15 cellular contexts compared by ENCODE assay signal in genomic region chr12:1422604-1423315, GRCh38.
DNase-seq lines count a peak whose midpoint lies in the region; ATAC-seq and TF ChIP-seq lines count a peak whose summit lies in the region.
"Had no signal": no experiment of that assay in that cellular context is flagged by ENCODE, and none has a peak within 500 bp of the region (broad histone marks: within the 10 kb centered on the region; RNA-seq: fewer than 3 reads in every experiment).

No MANE protein-coding gene starts in this region.

- H3K27ac ChIP-seq in foreskin keratinocyte, result no peak overlapping the region
- H3K27ac ChIP-seq: ascending aorta, BLaER1, WERI-Rb-1 had no signal

- ATAC-seq in GM18520 (IDR thresholded peaks at IDR 0.05; ENCODE audit: unreplicated experiment) (peak; percentile 83), HG02885 (IDR thresholded peaks at IDR 0.05; ENCODE audit: poor library complexity, unreplicated experiment) (peak; percentile 60), HG02981 (IDR thresholded peaks at IDR 0.05; ENCODE audit: unreplicated experiment) (no peak), SK-N-SH treated with all-trans-retinoic acid at 6 μM for 48 hours (no peak), foreskin keratinocyte (no peak)

- H3K4me1 ChIP-seq in foreskin keratinocyte, result no peaks in the 10 kb centered on the region
- H3K4me1 ChIP-seq: ascending aorta, BLaER1 had no signal

- no peak for TF ChIP-seq CTCF in foreskin keratinocyte (conservative IDR thresholded peaks at IDR 0.05)

- DNase-seq in Caki2 (ENCODE audit: low read depth), result peak; percentile 8
- peak; percentile 29 for DNase-seq in central memory CD4-positive, alpha-beta T cell
- no peak for DNase-seq in NOMO-1 treated with dmso at 0.1 percent for 144 hours (lab: John Stamatoyannopoulos, UW; ENCODE audit: unreplicated experiment)
- no peak for DNase-seq in foreskin keratinocyte
- DNase-seq: activated T-cell treated with anti-CD3 and anti-CD28 coated beads, Interleukin-2, amount 50 U/mL, for 24 hours; mesenchymal stem cell; MG63; occipital lobe; WERI-Rb-1 had no signal

- no peaks in the 10 kb centered on the region for H3K27me3 ChIP-seq in foreskin keratinocyte
- H3K27me3 ChIP-seq: ascending aorta, BLaER1, MG63 had no signal

- in situ Hi-C loops in Caki2 (cut with HindIII; ENCODE audit: low pct_unique_long_range_greater_than_20kb, low sequenced_read_pairs), result no loop called here

TF ChIP-seq in SK-N-SH treated with all-trans-retinoic acid at 6 μM for 48 hours, 23 proteins besides CTCF, POLR2A, EP300 and RAD21:
- no peak for TF ChIP-seq CREB5 (CRISPR knock-in tag; IDR thresholded peaks at IDR 0.05; ENCODE audit: low read depth)
- no peak for TF ChIP-seq ZNF70 (CRISPR knock-in tag; IDR thresholded peaks at IDR 0.05)
- TF ChIP-seq ZNF8 (CRISPR knock-in tag; IDR thresholded peaks at IDR 0.05), result no peak
- TF ChIP-seq CSRNP3 (CRISPR knock-in tag; IDR thresholded peaks at IDR 0.05), result no peak
- no peak for TF ChIP-seq RARB (CRISPR knock-in tag; IDR thresholded peaks at IDR 0.05)
- no peak for TF ChIP-seq CSDC2 (CRISPR knock-in tag; IDR thresholded peaks at IDR 0.05)
- TF ChIP-seq ESRRG (CRISPR knock-in tag; IDR thresholded peaks at IDR 0.05), result no peak
- no peak for TF ChIP-seq ZNF565 (CRISPR knock-in tag; conservative IDR thresholded peaks at IDR 0.05; ENCODE audit: low read depth)
- no peak for TF ChIP-seq TSHZ2 (CRISPR knock-in tag; IDR thresholded peaks at IDR 0.05)
- no peak for TF ChIP-seq ARNTL (CRISPR knock-in tag; IDR thresholded peaks at IDR 0.05; ENCODE audit: borderline replicate concordance, low read depth)
- no peak for TF ChIP-seq SNAI2 (CRISPR knock-in tag; IDR thresholded peaks at IDR 0.05)
- TF ChIP-seq ZC3H10 (CRISPR knock-in tag; IDR thresholded peaks at IDR 0.05), result no peak
- no peak for TF ChIP-seq POU6F1 (CRISPR knock-in tag; IDR thresholded peaks at IDR 0.05; ENCODE audit: borderline replicate concordance, low read depth)
- no peak for TF ChIP-seq PPARA (CRISPR knock-in tag; IDR thresholded peaks at IDR 0.05; ENCODE audit: borderline replicate concordance)
- TF ChIP-seq BACH2 (CRISPR knock-in tag; IDR thresholded peaks at IDR 0.05; ENCODE audit: borderline replicate concordance), result no peak

Comparison
In these comparisons a context has a peak if more than half of its experiments do, and no peak if none do; other contexts are left out.
1. DNase-seq: peak in Caki2 (single experiment) and central memory CD4-positive, alpha-beta T cell (single experiment); none in NOMO-1 treated with dmso at 0.1 percent for 144 hours (single experiment) and foreskin keratinocyte (0 of 2).
2. ATAC-seq: peak in GM18520 (single experiment) and HG02885 (single experiment); none in HG02981 (single experiment), SK-N-SH treated with all-trans-retinoic acid at 6 μM for 48 hours (single experiment) and foreskin keratinocyte (single experiment).